ENCODE assay signal across 13 cellular contexts in genomic region chr3:30632521-30632920, GRCh38. TPM values are rescaled to one million over a fixed set of nuclear protein-coding genes. Genes with fewer than 3 reads are reported as not detected.
A peak's percentile ranks its signal among the peaks of the same experiment; 100 is the strongest.
DNase-seq lines count a peak whose midpoint lies in the region; ATAC-seq and TF ChIP-seq lines count a peak whose summit lies in the region.
"Had no signal": no experiment of that assay in that cellular context is flagged by ENCODE, and none has a peak within 500 bp of the region (broad histone marks: within the 10 kb centered on the region; RNA-seq: fewer than 3 reads in every experiment).

No MANE protein-coding gene starts in this region.

- no peaks in the 10 kb centered on the region for H3K9me3 Mint-ChIP-seq in activated CD4-positive, alpha-beta T cell treated with anti-CD3 and anti-CD28 coated beads for 36 hours (ENCODE audit: low read depth)
- H3K9me3 Mint-ChIP-seq in stimulated activated memory B cell treated with anti-CD40 and anti-IgM and Interleukin-4, amounts not matched to agents 10 μg/mL and 1 μg/mL and 100 μg/mL, for 72 hours = no peaks in the 10 kb centered on the region

- H3K36me3 Mint-ChIP-seq in activated CD4-positive, alpha-beta T cell treated with anti-CD3 and anti-CD28 coated beads for 36 hours (ENCODE audit: low read depth) = peaks cover 76% of the 10 kb centered on the region
- peaks cover 41% of the 10 kb centered on the region for H3K36me3 Mint-ChIP-seq in stimulated activated memory B cell treated with anti-CD40 and anti-IgM and Interleukin-4, amounts not matched to agents 10 μg/mL and 1 μg/mL and 100 μg/mL, for 72 hours

- no peaks in the 10 kb centered on the region for H3K27me3 Mint-ChIP-seq in activated CD4-positive, alpha-beta T cell treated with anti-CD3 and anti-CD28 coated beads for 36 hours
- H3K27me3 Mint-ChIP-seq in stimulated activated memory B cell treated with anti-CD40 and anti-IgM and Interleukin-4, amounts not matched to agents 10 μg/mL and 1 μg/mL and 100 μg/mL, for 72 hours = no peaks in the 10 kb centered on the region

- TF ChIP-seq EP300 in esophagus muscularis mucosa (IDR thresholded peaks at IDR 0.05) = no peak

- no peak overlapping the region for H3K23ac ChIP-seq in neuronal stem cell (ENCODE audit: low read depth, low read length, poor library complexity)

- H2BK12ac ChIP-seq in neuronal stem cell (ENCODE audit: low read length) = no peak overlapping the region

- CTCF ChIA-PET in activated CD4-positive, alpha-beta T cell treated with anti-CD3 and anti-CD28 coated beads for 36 hours (lab: Charles Lee) = interaction anchor here (1.3 kb wide), 1 partner anchor 8 kb away, joined by 6 read pairs; no protein-coding TSS in a partner anchor

- no peak overlapping the region for H3K9ac ChIP-seq in neuronal stem cell (ENCODE audit: low read depth, low read length, poor library complexity)

- H3K4me2 ChIP-seq in neuronal stem cell (ENCODE audit: insufficient read depth, low read length, poor library complexity, severe bottlenecking) = no peak overlapping the region

- H3K4me3 ChIP-seq in Peyer's patch = no peak overlapping the region
- no peak overlapping the region for H3K4me3 ChIP-seq in esophagus muscularis mucosa
- no peak overlapping the region for H3K4me3 ChIP-seq in neuronal stem cell (ENCODE audit: low read length in 2 of 2)
- H3K4me3 ChIP-seq: breast epithelium had no signal

- H3K18ac ChIP-seq in neuronal stem cell (ENCODE audit: low read length) = no peak overlapping the region

- H3K36me3 ChIP-seq in Peyer's patch = peaks cover 0 to 3% (median 0%) of the 10 kb centered on the region in 3 donors
- H3K36me3 ChIP-seq in esophagus muscularis mucosa = no peaks in the 10 kb centered on the region
- peaks cover 0 to 74% of the 10 kb centered on the region in 2 donors for H3K36me3 ChIP-seq in neuronal stem cell (replicated peaks in 1 of 2; ENCODE audit: control insufficient read depth in 2 of 2, insufficient read depth in 2 of 2, low read length in 2 of 2)
- H3K36me3 ChIP-seq: breast epithelium had no signal

- H3K27me3 ChIP-seq in Peyer's patch (no peaks in the 10 kb centered on the region), esophagus muscularis mucosa (no peaks in the 10 kb centered on the region), neuronal stem cell (ENCODE audit: control insufficient read depth in 3 of 3, insufficient read depth in 3 of 3, low read depth in 1 of 3, low read length in 3 of 3) (no peaks in the 10 kb centered on the region)
- H3K27me3 ChIP-seq: breast epithelium had no signal

- H4K91ac ChIP-seq in neuronal stem cell (ENCODE audit: low read depth, low read length, poor library complexity) = no peak overlapping the region

- WGBS in esophagus muscularis mucosa = 78% methylated on average over 1 of the region's 1 CpG
- WGBS in neuronal stem cell (ENCODE audit: extremely low coverage in 2 of 2, insufficient read length in 2 of 2, insufficient replicate concordance in 1 of 2), 2 donors = no CpG with 5 or more reads among the region's 1 CpG

- H3K27ac ChIP-seq in Peyer's patch = peak overlapping the region; percentile 28 to 83 (median 78)
- peak overlapping the region in 3 of 4 donors; percentile 5 to 66 (median 36) for H3K27ac ChIP-seq in esophagus muscularis mucosa (replicated peaks in 1 of 4)
- H3K27ac ChIP-seq in neuronal stem cell (replicated peaks; ENCODE audit: low read length) = no peak overlapping the region

- H4K8ac ChIP-seq in neuronal stem cell (ENCODE audit: low read depth, low read length) = no peak overlapping the region

- H2BK120ac ChIP-seq in neuronal stem cell (ENCODE audit: low read depth, low read length) = no peak overlapping the region

- H2BK5ac ChIP-seq in neuronal stem cell (ENCODE audit: low read length) = no peak overlapping the region

- POLR2A ChIA-PET in activated CD4-positive, alpha-beta T cell treated with anti-CD3 and anti-CD28 coated beads for 36 hours (lab: Charles Lee) = no interaction called here

- TF ChIP-seq CTCF in Peyer's patch (IDR thresholded peaks at IDR 0.05) (no peak), esophagus muscularis mucosa (IDR thresholded peaks at IDR 0.05) (no peak)

- no peak overlapping the region for H2AK5ac ChIP-seq in neuronal stem cell (ENCODE audit: low read depth, low read length)

- H3K9me3 ChIP-seq in Peyer's patch (no peaks in the 10 kb centered on the region), esophagus muscularis mucosa (no peaks in the 10 kb centered on the region), neuronal stem cell (replicated peaks in 1 of 2; ENCODE audit: control insufficient read depth in 2 of 2, insufficient read depth in 1 of 2, low read depth in 1 of 2, low read length in 2 of 2) (peaks cover 0 to 21% of the 10 kb centered on the region in 2 donors)
- H3K9me3 ChIP-seq: breast epithelium had no signal

- H3K27ac Mint-ChIP-seq in activated CD4-positive, alpha-beta T cell treated with anti-CD3 and anti-CD28 coated beads for 36 hours = peak overlapping the region; percentile 97
- peak overlapping the region; percentile 90 for H3K27ac Mint-ChIP-seq in stimulated activated memory B cell treated with anti-CD40 and anti-IgM and Interleukin-4, amounts not matched to agents 10 μg/mL and 1 μg/mL and 100 μg/mL, for 72 hours

- H3K79me1 ChIP-seq in neuronal stem cell (ENCODE audit: low read depth, low read length) = no peaks in the 10 kb centered on the region

- intact Hi-C loops in activated CD4-positive, alpha-beta T cell treated with anti-CD3 and anti-CD28 coated beads for 36 hours (cut with DNase I, micrococcal nuclease) = loop anchor here in 1 of 2 experiments (10.0 kb wide), 1 partner anchor 442 kb away; no protein-coding TSS in a partner anchor
- intact Hi-C loops in esophagus muscularis mucosa (cut with DNase I) = no loop called here

- no peak for ATAC-seq in activated CD4-positive, alpha-beta T cell treated with anti-CD3 and anti-CD28 coated beads for 36 hours
- no peak for ATAC-seq in stimulated activated memory B cell treated with anti-CD40 and anti-IgM and Interleukin-4, amounts not matched to agents 10 μg/mL and 1 μg/mL and 100 μg/mL, for 72 hours
- ATAC-seq: right cardiac atrium had no signal

- H3K4me3 Mint-ChIP-seq in activated CD4-positive, alpha-beta T cell treated with anti-CD3 and anti-CD28 coated beads for 36 hours = peak overlapping the region; percentile 57
- no peak overlapping the region for H3K4me3 Mint-ChIP-seq in stimulated activated memory B cell treated with anti-CD40 and anti-IgM and Interleukin-4, amounts not matched to agents 10 μg/mL and 1 μg/mL and 100 μg/mL, for 72 hours

- H2BK15ac ChIP-seq in neuronal stem cell (ENCODE audit: low read length) = no peak overlapping the region

- TF ChIP-seq POLR2A in Peyer's patch (IDR thresholded peaks at IDR 0.05) (no peak), esophagus muscularis mucosa (IDR thresholded peaks at IDR 0.05; ENCODE audit: low read depth) (no peak)

- H3K14ac ChIP-seq in neuronal stem cell (ENCODE audit: low read length) = no peak overlapping the region

- peaks cover 98% of the 10 kb centered on the region for H3K4me1 Mint-ChIP-seq in activated CD4-positive, alpha-beta T cell treated with anti-CD3 and anti-CD28 coated beads for 36 hours
- peaks cover 87% of the 10 kb centered on the region for H3K4me1 Mint-ChIP-seq in stimulated activated memory B cell treated with anti-CD40 and anti-IgM and Interleukin-4, amounts not matched to agents 10 μg/mL and 1 μg/mL and 100 μg/mL, for 72 hours

- no peak overlapping the region for H2AFZ ChIP-seq in neuronal stem cell (ENCODE audit: low read length)

- no peak for DNase-seq in activated CD4-positive, alpha-beta T cell treated with anti-CD3 and anti-CD28 coated beads for 36 hours
- DNase-seq in activated CD4-positive, alpha-beta T cell treated with anti-CD3 and anti-CD28 coated beads for 48 hours = no peak
- DNase-seq in Peyer's patch = no peak
- DNase-seq in esophagus muscularis mucosa (ENCODE audit: extremely low spot score) = no peak
- DNase-seq in neuronal stem cell (ENCODE audit: low spot score) = no peak
- no peak for DNase-seq in NCI-H446 (lab: John Stamatoyannopoulos, UW)
- DNase-seq in NCI-H1105 (lab: John Stamatoyannopoulos, UW) = no peak
- DNase-seq: kidney, NCI-H1417, NCI-H526, right cardiac atrium had no signal

- no peak overlapping the region for H3K4ac ChIP-seq in neuronal stem cell (ENCODE audit: low read length)

- peaks cover 4 to 63% (median 42%) of the 10 kb centered on the region in 4 donors for H3K4me1 ChIP-seq in Peyer's patch
- peaks cover 92 to 100% (median 99%) of the 10 kb centered on the region in 4 donors for H3K4me1 ChIP-seq in esophagus muscularis mucosa
- H3K4me1 ChIP-seq in neuronal stem cell (ENCODE audit: control insufficient read depth in 2 of 2, insufficient read depth in 1 of 2, low read depth in 1 of 2, low read length in 2 of 2) = peaks cover 0 to 3% of the 10 kb centered on the region in 2 donors

RNA-seq across cellular contexts. Expression of gene TGFBR2, which starts 26.1 kb away (rescaled TPM):
- 10 to 100 TPM; 45.5 to 46.6 TPM for total RNA-seq in activated CD4-positive, alpha-beta T cell treated with anti-CD3 and anti-CD28 coated beads for 36 hours
- 100 to 1,000 TPM in 2 of 4 donors, 10 to 100 TPM in 2; 51.8 to 127 (median 105) TPM for total RNA-seq in Peyer's patch
- total RNA-seq in esophagus muscularis mucosa = 100 to 1,000 TPM; 202 to 292 (median 261) TPM
- 2.2 TPM for polyA plus RNA-seq in neuronal stem cell (2013, experiment 1 of 2)
- 2.1 TPM for polyA plus RNA-seq in neuronal stem cell (2013, experiment 2 of 2)
